ENCODE assay signal across 21 cellular contexts in the genomic region with DNA sequence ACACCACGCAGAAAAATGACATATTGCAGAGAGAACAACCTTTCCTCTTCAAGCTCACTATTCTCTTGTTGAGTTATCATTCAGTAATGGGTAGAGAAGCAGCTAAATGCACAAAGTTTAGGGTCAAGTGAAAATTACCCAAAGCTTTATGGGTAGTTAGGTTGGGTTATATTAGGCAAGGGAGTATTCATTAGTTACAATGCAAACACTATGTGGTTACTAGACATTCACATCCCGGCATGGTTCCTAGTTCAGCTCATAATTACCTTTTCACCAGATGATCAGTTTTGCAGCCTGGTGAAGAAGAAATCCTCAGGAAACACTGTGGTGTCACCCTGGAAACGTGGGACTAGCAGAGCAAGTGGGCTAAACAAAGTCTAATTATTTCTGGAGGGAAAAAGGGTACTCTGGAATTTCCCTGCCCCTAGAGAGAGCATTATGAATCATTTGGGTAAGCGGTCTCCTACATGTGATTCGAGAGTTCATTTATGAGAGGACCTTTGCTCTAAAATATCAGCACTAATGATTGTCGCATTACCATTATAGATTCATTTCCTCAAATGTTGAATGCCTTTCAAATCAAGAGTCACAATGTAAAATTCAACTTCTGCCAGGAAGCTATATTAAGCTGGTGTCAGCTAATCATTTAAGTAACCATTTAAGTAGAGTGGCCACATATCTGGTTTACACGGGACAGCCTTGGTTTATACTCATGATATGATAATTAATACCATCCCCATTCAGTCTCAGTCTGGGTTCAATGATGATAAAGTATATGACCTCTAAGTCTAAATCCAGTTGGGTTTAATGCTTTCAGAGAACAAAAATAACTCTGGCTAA.
DNase-seq lines count a peak whose midpoint lies in the region; ATAC-seq and TF ChIP-seq lines count a peak whose summit lies in the region.
"Had no signal": no experiment of that assay in that cellular context is flagged by ENCODE, and none has a peak within 500 bp of the region (broad histone marks: within the 10 kb centered on the region; RNA-seq: fewer than 3 reads in every experiment).

No MANE protein-coding gene starts in this region.

- TF ChIP-seq CTCF in GM06990 (IDR thresholded peaks at IDR 0.05; ENCODE audit: insufficient read depth, low read length, poor library complexity, severe bottlenecking) (no peak), nephron progenitor cell (IDR thresholded peaks at IDR 0.05) (no peak)

- H3K4me3 Mint-ChIP-seq in nephron progenitor cell = no peak overlapping the region
- H3K4me3 Mint-ChIP-seq: activated CD8-positive, alpha-beta T cell treated with anti-CD3 and anti-CD28 coated beads for 36 hours; H9; immature natural killer cell; memory B cell; stimulated activated memory B cell treated with anti-CD40 and anti-IgM and Interleukin-4, amounts not matched to agents 10 μg/mL and 1 μg/mL and 100 μg/mL, for 72 hours had no signal

- no peaks in the 10 kb centered on the region for H3K27me3 ChIP-seq in GM06990 (replicated peaks; ENCODE audit: control insufficient read depth, insufficient read depth, low read length)
- H3K27me3 ChIP-seq: gastroesophageal sphincter, uterus had no signal

- peaks cover 2% of the 10 kb centered on the region for H3K36me3 Mint-ChIP-seq in nephron progenitor cell (ENCODE audit: low read depth)
- H3K36me3 Mint-ChIP-seq: immature natural killer cell; memory B cell; stimulated activated memory B cell treated with anti-CD40 and anti-IgM and Interleukin-4, amounts not matched to agents 10 μg/mL and 1 μg/mL and 100 μg/mL, for 72 hours had no signal

- ATAC-seq in GM19025 (IDR thresholded peaks at IDR 0.05; ENCODE audit: low read depth, unreplicated experiment) (peak; percentile 40), HG02642 (IDR thresholded peaks at IDR 0.05; ENCODE audit: poor library complexity, unreplicated experiment) (peak; percentile 64), HG03378 (IDR thresholded peaks at IDR 0.05; ENCODE audit: unreplicated experiment) (peak; percentile 56), sciatic nerve (no peak), HG03025 (IDR thresholded peaks at IDR 0.05; ENCODE audit: low FRiP score, unreplicated experiment) (no peak)
- ATAC-seq: activated CD8-positive, alpha-beta T cell treated with anti-CD3 and anti-CD28 coated beads for 36 hours; gastroesophageal sphincter; stimulated activated memory B cell treated with anti-CD40 and anti-IgM and Interleukin-4, amounts not matched to agents 10 μg/mL and 1 μg/mL and 100 μg/mL, for 72 hours had no signal

- peak; percentile 26 for DNase-seq in GM06990 (ENCODE audit: extremely low read depth, insufficient read length)
- DNase-seq in amygdala (lab: John Stamatoyannopoulos, UW) = no peak
- no peak for DNase-seq in sciatic nerve (ENCODE audit: low spot score)
- DNase-seq in nephron progenitor cell = no peak
- DNase-seq: activated CD8-positive, alpha-beta T cell treated with anti-CD3 and anti-CD28 coated beads for 36 hours; aorta; GDM1; H9; immature natural killer cell; Karpas-422; NCI-H1694; NCI-H510A treated with DMSO at 0.1 percent for 48 hours; stimulated activated CD4-positive, alpha-beta T cell treated with anti-CD3 and anti-CD28 coated beads, Interleukin-4, amount 100 ng/mL, for 4 hours; uterus had no signal

- H3K36me3 ChIP-seq in GM06990 (ENCODE audit: control insufficient read depth, insufficient read depth, low read length) = no peaks in the 10 kb centered on the region
- H3K36me3 ChIP-seq: gastroesophageal sphincter, uterus had no signal

- intact Hi-C loops in sciatic nerve (cut with DNase I) = no loop called here

- H3K9me3 Mint-ChIP-seq in nephron progenitor cell = peaks cover 31% of the 10 kb centered on the region

- no peak overlapping the region for H3K27ac Mint-ChIP-seq in nephron progenitor cell
- H3K27ac Mint-ChIP-seq: activated CD8-positive, alpha-beta T cell treated with anti-CD3 and anti-CD28 coated beads for 36 hours; H9; immature natural killer cell; memory B cell; stimulated activated memory B cell treated with anti-CD40 and anti-IgM and Interleukin-4, amounts not matched to agents 10 μg/mL and 1 μg/mL and 100 μg/mL, for 72 hours had no signal

- no peak overlapping the region for H3K4me3 ChIP-seq in GM06990 (replicated peaks; ENCODE audit: low read depth, low read length)
- H3K4me3 ChIP-seq: gastroesophageal sphincter, uterus had no signal

- H3K4me1 Mint-ChIP-seq in nephron progenitor cell = peaks cover 9% of the 10 kb centered on the region
- H3K4me1 Mint-ChIP-seq: immature natural killer cell; stimulated activated memory B cell treated with anti-CD40 and anti-IgM and Interleukin-4, amounts not matched to agents 10 μg/mL and 1 μg/mL and 100 μg/mL, for 72 hours had no signal

- no peaks in the 10 kb centered on the region for H3K27me3 Mint-ChIP-seq in nephron progenitor cell (ENCODE audit: low read depth, poor library complexity)
- H3K27me3 Mint-ChIP-seq: activated CD8-positive, alpha-beta T cell treated with anti-CD3 and anti-CD28 coated beads for 36 hours; memory B cell; stimulated activated memory B cell treated with anti-CD40 and anti-IgM and Interleukin-4, amounts not matched to agents 10 μg/mL and 1 μg/mL and 100 μg/mL, for 72 hours had no signal

Comparison
In these comparisons a context has a peak if more than half of its experiments do, and no peak if none do; other contexts are left out.
1. ATAC-seq: peak in GM19025 (single experiment), HG02642 (single experiment) and HG03378 (single experiment); none in sciatic nerve (single experiment) and HG03025 (single experiment).